Comparison of ENCODE assay signal across 8 cellular contexts in genomic region chr16:85607331-85607765, GRCh38. TPM values are rescaled to one million over a fixed set of nuclear protein-coding genes. Genes with fewer than 3 reads are reported as not detected.
A peak's percentile ranks its signal among the peaks of the same experiment; 100 is the strongest.
DNase-seq lines count a peak whose midpoint lies in the region; ATAC-seq and TF ChIP-seq lines count a peak whose summit lies in the region.

No MANE protein-coding gene starts in this region.

- H3K27ac ChIP-seq in transverse colon = peak overlapping the region; percentile 54 to 77 (median 65)

- H3K4me1 ChIP-seq in iPS-15b (ENCODE audit: control insufficient read depth, insufficient read depth, low read length) (peaks cover 34% of the 10 kb centered on the region), transverse colon (peaks cover 38 to 77% (median 64%) of the 10 kb centered on the region in 4 donors)

- TF ChIP-seq POLR2A in transverse colon (IDR thresholded peaks at IDR 0.05) = no peak

- H3K27me3 Mint-ChIP-seq in activated naive CD4-positive, alpha-beta T cell treated with anti-CD3 and anti-CD28 coated beads for 36 hours (ENCODE audit: low read depth) = no peaks in the 10 kb centered on the region

- no peaks in the 10 kb centered on the region for H3K9me3 Mint-ChIP-seq in activated naive CD4-positive, alpha-beta T cell treated with anti-CD3 and anti-CD28 coated beads for 36 hours

- peak overlapping the region; percentile 65 for H3K9ac ChIP-seq in iPS-15b (ENCODE audit: low read depth, low read length)

- no peak for TF ChIP-seq EP300 in transverse colon (IDR thresholded peaks at IDR 0.05; ENCODE audit: low read depth)

- H3K4me3 Mint-ChIP-seq in activated naive CD4-positive, alpha-beta T cell treated with anti-CD3 and anti-CD28 coated beads for 36 hours = no peak overlapping the region

- ATAC-seq in GM21619 (IDR thresholded peaks at IDR 0.05; ENCODE audit: unreplicated experiment) (no peak), Right ventricle myocardium inferior (no peak)

- no peaks in the 10 kb centered on the region for H3K36me3 Mint-ChIP-seq in activated naive CD4-positive, alpha-beta T cell treated with anti-CD3 and anti-CD28 coated beads for 36 hours (ENCODE audit: low read depth)

- H3K27ac Mint-ChIP-seq in activated naive CD4-positive, alpha-beta T cell treated with anti-CD3 and anti-CD28 coated beads for 36 hours = no peak overlapping the region

- WGBS in transverse colon (ENCODE audit: low coverage in 1 of 2), 2 donors = 10 to 14% methylated on average over 2 to 21 of the region's 21 CpGs

- H3K27me3 ChIP-seq in iPS-15b (ENCODE audit: control insufficient read depth, insufficient read depth, low read length) (no peaks in the 10 kb centered on the region), transverse colon (no peaks in the 10 kb centered on the region)

- intact Hi-C loops in activated naive CD4-positive, alpha-beta T cell treated with anti-CD3 and anti-CD28 coated beads for 36 hours (cut with micrococcal nuclease) = no loop called here
- intact Hi-C loops in transverse colon (cut with DNase I; ENCODE audit: low total_unique reads) (loop anchor here (5.0 kb wide), 1 partner anchor 50 kb away; no protein-coding TSS in a partner anchor), Right ventricle myocardium inferior (cut with DNase I) (loop anchor here (10.0 kb wide), 1 partner anchor 213 kb away; no protein-coding TSS in a partner anchor)

- in situ Hi-C loops in transverse colon (cut with MboI; ENCODE audit: low pct_ligation_motif_present in 1 of 4, low pct_unique_long_range_greater_than_20kb in 1 of 4, low sequenced_read_pairs in 3 of 4) = loop anchor here in 3 of 4 donors (10.0 to 25.0 kb wide), 3 partner anchors 53 to 193 kb away; no protein-coding TSS in a partner anchor

- CTCF ChIA-PET in activated naive CD4-positive, alpha-beta T cell treated with anti-CD3 and anti-CD28 coated beads for 36 hours (lab: Charles Lee) = interaction anchor here (0.6 to 1.8 kb wide), 4 partner anchors 9 to 188 kb away, joined by 3 to 8 read pairs (median 5); no protein-coding TSS in a partner anchor

- H3K4me1 Mint-ChIP-seq in activated naive CD4-positive, alpha-beta T cell treated with anti-CD3 and anti-CD28 coated beads for 36 hours (ENCODE audit: low read depth) = peaks cover 9% of the 10 kb centered on the region

- H3K4me3 ChIP-seq in iPS-15b (ENCODE audit: low read depth, low read length) (peak overlapping the region; percentile 22), transverse colon (peak overlapping the region in 1 of 4 donors; percentile 25)

- H3K36me3 ChIP-seq in iPS-15b (ENCODE audit: control insufficient read depth, insufficient read depth, low read length) (no peaks in the 10 kb centered on the region), transverse colon (no peaks in the 10 kb centered on the region)

- no peaks in the 10 kb centered on the region for H3K9me3 ChIP-seq in iPS-15b (ENCODE audit: control insufficient read depth, insufficient read depth, low read length)
- H3K9me3 ChIP-seq in transverse colon = no peaks in the 10 kb centered on the region

- peak; percentile 43 for DNase-seq in activated naive CD4-positive, alpha-beta T cell treated with anti-CD3 and anti-CD28 coated beads for 36 hours
- no peak for DNase-seq in activated naive CD4-positive, alpha-beta T cell treated with Interleukin-2 at 50 U/mL for 16 hours
- DNase-seq in RPMI8226 (peak; percentile 31), transverse colon (peak; percentile 55), Right ventricle myocardium inferior (ENCODE audit: missing footprints) (no peak)
- no peak for DNase-seq in stimulated activated CD4-positive, alpha-beta T cell treated with anti-CD3 and anti-CD28 coated beads, Interleukin-4, amount 100 ng/mL, for 1 hour

- TF ChIP-seq CTCF in transverse colon (IDR thresholded peaks at IDR 0.05) = peak in 1 of 5 experiments; percentile 21

RNA-seq across cellular contexts. Expression of gene GSE1, which starts 5.8 kb away (rescaled TPM):
- total RNA-seq in activated naive CD4-positive, alpha-beta T cell treated with anti-CD3 and anti-CD28 coated beads for 36 hours = 10 to 100 TPM in 1 of 2 experiments, 1 to 10 TPM in 1; 8.6 to 10.1 TPM
- 100 to 1,000 TPM; 100 to 139 (median 120) TPM for total RNA-seq in transverse colon
- total RNA-seq in Right ventricle myocardium inferior = 28.9 TPM

Comparison
In these comparisons a context has a peak if more than half of its experiments do, and no peak if none do; other contexts are left out.
1. DNase-seq: peak in activated naive CD4-positive, alpha-beta T cell treated with anti-CD3 and anti-CD28 coated beads for 36 hours (single experiment), RPMI8226 (single experiment) and transverse colon (single experiment); none in activated naive CD4-positive, alpha-beta T cell treated with Interleukin-2 at 50 U/mL for 16 hours (single experiment), Right ventricle myocardium inferior (single experiment) and stimulated activated CD4-positive, alpha-beta T cell treated with anti-CD3 and anti-CD28 coated beads, Interleukin-4, amount 100 ng/mL, for 1 hour (single experiment).